1 cellular context compared by ENCODE assay signal in the genomic region with DNA sequence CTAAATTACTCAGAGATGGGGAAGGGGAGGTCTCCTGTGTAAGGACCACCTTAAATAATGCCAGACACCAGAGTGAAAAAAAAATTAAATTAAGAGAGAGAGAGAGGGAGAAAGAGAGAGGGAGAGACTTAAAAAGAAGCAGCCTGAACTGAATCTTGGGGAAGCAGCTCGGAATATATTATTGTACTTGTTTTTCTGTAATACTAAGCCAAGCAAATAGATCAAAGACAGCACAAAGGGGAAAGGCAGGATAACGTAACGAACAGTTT.
TF ChIP-seq lines count a peak whose summit lies in the region.

No MANE protein-coding gene starts in this region.

TF ChIP-seq in K562, 482 proteins besides CTCF, POLR2A, EP300 and RAD21 (continued from another document):
- TF ChIP-seq, protein P1, sequence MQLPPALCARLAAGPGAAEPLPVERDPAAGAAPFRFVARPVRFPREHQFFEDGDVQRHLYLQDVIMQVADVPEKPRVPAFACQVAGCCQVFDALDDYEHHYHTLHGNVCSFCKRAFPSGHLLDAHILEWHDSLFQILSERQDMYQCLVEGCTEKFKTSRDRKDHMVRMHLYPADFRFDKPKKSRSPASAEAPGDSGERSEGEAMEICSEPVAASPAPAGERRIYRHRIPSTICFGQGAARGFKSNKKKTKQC (CRISPR knock-in tag; IDR thresholded peaks at IDR 0.05) = no peak
- TF ChIP-seq, protein P2, sequence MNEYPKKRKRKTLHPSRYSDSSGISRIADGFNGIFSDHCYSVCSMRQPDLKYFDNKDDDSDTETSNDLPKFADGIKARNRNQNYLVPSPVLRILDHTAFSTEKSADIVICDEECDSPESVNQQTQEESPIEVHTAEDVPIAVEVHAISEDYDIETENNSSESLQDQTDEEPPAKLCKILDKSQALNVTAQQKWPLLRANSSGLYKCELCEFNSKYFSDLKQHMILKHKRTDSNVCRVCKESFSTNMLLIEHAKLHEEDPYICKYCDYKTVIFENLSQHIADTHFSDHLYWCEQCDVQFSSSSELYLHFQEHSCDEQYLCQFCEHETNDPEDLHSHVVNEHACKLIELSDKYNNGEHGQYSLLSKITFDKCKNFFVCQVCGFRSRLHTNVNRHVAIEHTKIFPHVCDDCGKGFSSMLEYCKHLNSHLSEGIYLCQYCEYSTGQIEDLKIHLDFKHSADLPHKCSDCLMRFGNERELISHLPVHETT (CRISPR knock-in tag; conservative IDR thresholded peaks at IDR 0.05 in 1 of 2, IDR thresholded peaks at IDR 0.05 in 1 of 2) = no peak
- TF ChIP-seq KAT2B (IDR thresholded peaks at IDR 0.05; ENCODE audit: low read depth, low read length) (no peak), MIER1 (IDR thresholded peaks at IDR 0.05; ENCODE audit: low read depth) (no peak), SREBF2 (CRISPR knock-in tag; IDR thresholded peaks at IDR 0.05) (no peak), TAF7 (tag; IDR thresholded peaks at IDR 0.05) (no peak), PREB (CRISPR knock-in tag; IDR thresholded peaks at IDR 0.05) (no peak), LARP7 (IDR thresholded peaks at IDR 0.05) (peak; percentile 62; the same call in 1 of the 2 replicates), ZNF347 (CRISPR knock-in tag; IDR thresholded peaks at IDR 0.05; ENCODE audit: low read depth) (no peak), RBM14 (IDR thresholded peaks at IDR 0.05; ENCODE audit: borderline replicate concordance, insufficient read depth, low read depth, low read length) (no peak), GMEB1 (CRISPR knock-in tag; IDR thresholded peaks at IDR 0.05) (no peak), ZNF174 (CRISPR knock-in tag; IDR thresholded peaks at IDR 0.05) (no peak), CEBPG (CRISPR knock-in tag; IDR thresholded peaks at IDR 0.05) (no peak), CEBPG (tag; conservative IDR thresholded peaks at IDR 0.05 in 1 of 2, IDR thresholded peaks at IDR 0.05 in 1 of 2) (no peak), EWSR1 (IDR thresholded peaks at IDR 0.05; ENCODE audit: borderline replicate concordance, low read depth, partially characterized antibody) (no peak), CSDE1 (IDR thresholded peaks at IDR 0.05) (0 out of 4 replicates have a peak, but pooled peaks of 1 of the 2 experiments have one; percentile 65), ZNF830 (CRISPR knock-in tag; IDR thresholded peaks at IDR 0.05) (no peak)
- TF ChIP-seq, protein P3, sequence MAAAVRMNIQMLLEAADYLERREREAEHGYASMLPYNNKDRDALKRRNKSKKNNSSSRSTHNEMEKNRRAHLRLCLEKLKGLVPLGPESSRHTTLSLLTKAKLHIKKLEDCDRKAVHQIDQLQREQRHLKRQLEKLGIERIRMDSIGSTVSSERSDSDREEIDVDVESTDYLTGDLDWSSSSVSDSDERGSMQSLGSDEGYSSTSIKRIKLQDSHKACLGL (CRISPR knock-in tag; IDR thresholded peaks at IDR 0.05; ENCODE audit: borderline replicate concordance, poor library complexity, severe bottlenecking) = no peak
- TF ChIP-seq, protein P4, sequence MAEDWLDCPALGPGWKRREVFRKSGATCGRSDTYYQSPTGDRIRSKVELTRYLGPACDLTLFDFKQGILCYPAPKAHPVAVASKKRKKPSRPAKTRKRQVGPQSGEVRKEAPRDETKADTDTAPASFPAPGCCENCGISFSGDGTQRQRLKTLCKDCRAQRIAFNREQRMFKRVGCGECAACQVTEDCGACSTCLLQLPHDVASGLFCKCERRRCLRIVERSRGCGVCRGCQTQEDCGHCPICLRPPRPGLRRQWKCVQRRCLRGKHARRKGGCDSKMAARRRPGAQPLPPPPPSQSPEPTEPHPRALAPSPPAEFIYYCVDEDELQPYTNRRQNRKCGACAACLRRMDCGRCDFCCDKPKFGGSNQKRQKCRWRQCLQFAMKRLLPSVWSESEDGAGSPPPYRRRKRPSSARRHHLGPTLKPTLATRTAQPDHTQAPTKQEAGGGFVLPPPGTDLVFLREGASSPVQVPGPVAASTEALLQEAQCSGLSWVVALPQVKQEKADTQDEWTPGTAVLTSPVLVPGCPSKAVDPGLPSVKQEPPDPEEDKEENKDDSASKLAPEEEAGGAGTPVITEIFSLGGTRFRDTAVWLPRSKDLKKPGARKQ (CRISPR knock-in tag; IDR thresholded peaks at IDR 0.05) = no peak
TF ChIP-seq in K562: peak in this region for 12.
